Comparison of ENCODE assay signal across 8 cellular contexts in the genomic region with DNA sequence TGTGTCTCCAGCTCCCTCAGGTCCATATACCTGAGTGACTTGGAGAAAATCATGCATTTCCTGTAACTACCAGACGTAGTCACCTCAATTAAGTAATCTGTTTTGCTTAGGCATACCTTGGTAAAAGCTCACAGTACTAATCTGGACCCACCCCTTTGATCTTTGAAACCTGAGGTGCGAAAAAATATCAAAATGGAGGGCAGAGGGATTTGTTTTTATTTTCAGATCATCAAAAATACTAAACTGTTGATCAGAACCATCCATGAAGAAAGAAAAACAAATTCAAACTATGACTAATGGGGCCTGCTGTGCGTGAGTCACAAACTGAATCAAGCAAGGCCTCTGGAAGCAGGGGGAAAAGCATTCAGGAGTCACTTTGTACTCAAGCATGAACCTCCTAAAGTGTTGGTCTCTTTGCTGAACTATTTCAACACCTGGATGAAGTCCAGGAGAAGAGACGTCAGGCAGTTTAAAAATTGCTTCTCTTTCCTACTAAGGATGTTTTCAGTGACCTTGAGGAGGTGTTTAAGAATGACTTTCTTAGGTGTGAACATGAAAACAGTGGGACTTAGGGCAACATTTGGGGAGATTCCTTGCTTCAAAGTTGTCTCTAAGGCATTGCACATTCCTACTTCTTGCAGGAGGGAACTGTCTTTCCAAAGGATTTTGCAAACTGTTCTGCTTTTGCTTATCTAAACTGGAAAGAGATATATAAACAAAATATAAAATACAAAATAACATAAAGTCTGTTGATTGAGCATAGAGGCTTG.
DNase-seq lines count a peak whose midpoint lies in the region; ATAC-seq and TF ChIP-seq lines count a peak whose summit lies in the region.

No MANE protein-coding gene starts in this region.

- no peak for TF ChIP-seq CTCF in right atrium auricular region (IDR thresholded peaks at IDR 0.05)

- DNase-seq in GM04504 (ENCODE audit: low read depth) (peak; percentile 93), adipocyte (ENCODE audit: low read depth) (peak; percentile 95), right atrium auricular region (ENCODE audit: low spot score) (peak; percentile 69), GM19240 (ENCODE audit: insufficient read length, low spot score) (no peak)
- no peak for DNase-seq in activated naive CD4-positive, alpha-beta T cell treated with Interleukin-2 at 50 U/mL for 16 hours
- DNase-seq in activated effector memory CD4-positive, alpha-beta T cell treated with anti-CD3 and anti-CD28 coated beads, Interleukin-2, amount 50 U/mL, for 16 hours: no peak

- no peaks in the 10 kb centered on the region for H3K9me3 ChIP-seq in adipocyte (ENCODE audit: control insufficient read depth, low read length)
- no peaks in the 10 kb centered on the region for H3K9me3 ChIP-seq in right atrium auricular region

- H3K36me3 ChIP-seq in adipocyte (ENCODE audit: control insufficient read depth, insufficient read depth, low read length, severe bottlenecking) (no peaks in the 10 kb centered on the region), right atrium auricular region (no peaks in the 10 kb centered on the region)

- H3K27ac ChIP-seq in right atrium auricular region (peak overlapping the region; percentile 67 to 83), skin epidermis (peak overlapping the region in 16 of 21 experiments; percentile 33 to 90 (median 58))

- H3K4me1 ChIP-seq in adipocyte (ENCODE audit: control insufficient read depth, insufficient read depth, low read length) (peaks cover 55% of the 10 kb centered on the region), right atrium auricular region (peaks cover 0 to 7% of the 10 kb centered on the region in 2 donors)

- H3K27me3 ChIP-seq in adipocyte (replicated peaks; ENCODE audit: control insufficient read depth, insufficient read depth, low read length) (no peaks in the 10 kb centered on the region), right atrium auricular region (no peaks in the 10 kb centered on the region)

- H3K4me3 ChIP-seq in adipocyte (ENCODE audit: low read length) (peak overlapping the region; percentile 10), right atrium auricular region (no peak overlapping the region), skin epidermis (no peak overlapping the region)

- ATAC-seq in HG02973 (IDR thresholded peaks at IDR 0.05; ENCODE audit: unreplicated experiment): no peak

- peak overlapping the region; percentile 82 for H3K9ac ChIP-seq in adipocyte (ENCODE audit: low read length)

Comparison
In these comparisons a context has a peak if more than half of its experiments do, and no peak if none do; other contexts are left out.
1. DNase-seq: peak in GM04504 (single experiment), adipocyte (single experiment) and right atrium auricular region (single experiment); none in activated naive CD4-positive, alpha-beta T cell treated with Interleukin-2 at 50 U/mL for 16 hours (single experiment), GM19240 (single experiment) and activated effector memory CD4-positive, alpha-beta T cell treated with anti-CD3 and anti-CD28 coated beads, Interleukin-2, amount 50 U/mL, for 16 hours (single experiment).